8 cellular contexts compared by ENCODE assay signal in genomic region chr6:46015119-46015968, GRCh38. TPM values are rescaled to one million over a fixed set of nuclear protein-coding genes. Genes with fewer than 3 reads are reported as not detected.
DNase-seq lines count a peak whose midpoint lies in the region; ATAC-seq, FAIRE-seq and TF ChIP-seq lines count a peak whose summit lies in the region.

Gene CLIC5 (minus strand): TSS chr6:46015860. CDS start chr6:46015542, 318 bp downstream.

- peaks cover 54% of the 10 kb centered on the region for H3K4me1 Mint-ChIP-seq in activated CD4-positive, alpha-beta memory T cell treated with anti-CD3 and anti-CD28 coated beads, Interleukin-2, amount 10 ng/mL, durations not matched to agents 7 days and 5 days
- peaks cover 26 to 56% (median 53%) of the 10 kb centered on the region in 4 donors for H3K4me1 Mint-ChIP-seq in naive thymus-derived CD8-positive, alpha-beta T cell

- H3K79me1 ChIP-seq in IMR-90 (ENCODE audit: low read depth in 1 of 2, low read length in 2 of 2) = no peaks in the 10 kb centered on the region

- DNase-seq in IMR-90 = no peak
- peak; percentile 43 for DNase-seq in activated CD4-positive, alpha-beta memory T cell treated with anti-CD3 and anti-CD28 coated beads, Interleukin-2, amount 10 ng/mL, durations not matched to agents 7 days and 5 days
- DNase-seq in endothelial cell of umbilical vein (ENCODE audit: low read depth, low spot score) = no peak
- DNase-seq in naive thymus-derived CD8-positive, alpha-beta T cell = peak in 5 of 10 donors; percentile 25 to 36 (median 30)
- DNase-seq in hepatic stellate cell (ENCODE audit: low spot score) = no peak
- DNase-seq in NCI-H2107 (lab: John Stamatoyannopoulos, UW) = no peak
- no peak for DNase-seq in RKO (ENCODE audit: low spot score)

- no peak within 1 kb of the TSS for H4K8ac ChIP-seq in IMR-90 (ENCODE audit: low read depth in 2 of 2, low read length in 2 of 2)

- H3K9me3 ChIP-seq in IMR-90 (ENCODE audit: control insufficient read depth, insufficient read depth, low read length) (no peaks in the 10 kb centered on the region), endothelial cell of umbilical vein (replicated peaks; ENCODE audit: control insufficient read depth, insufficient read depth, low read length) (no peaks in the 10 kb centered on the region)

- no peak within 1 kb of the TSS for H2BK15ac ChIP-seq in IMR-90 (ENCODE audit: low read depth, low read length)

- no peaks in the 10 kb centered on the region for H3K79me2 ChIP-seq in endothelial cell of umbilical vein (ENCODE audit: control insufficient read depth, insufficient read depth, low read length)

- H2AK5ac ChIP-seq in IMR-90 (ENCODE audit: low read depth, low read length) = no peak within 1 kb of the TSS

- H3K4me2 ChIP-seq in IMR-90 (ENCODE audit: low read depth, low read length) (peak within 1 kb of the TSS; percentile 60; the same call in 1 of the 2 replicates), endothelial cell of umbilical vein (ENCODE audit: insufficient read depth, low read length) (peak within 1 kb of the TSS; percentile 21)

- no peak within 1 kb of the TSS for H2BK120ac ChIP-seq in IMR-90 (ENCODE audit: low read depth, low read length)

- no peak within 1 kb of the TSS for H2AK9ac ChIP-seq in IMR-90 (replicated peaks; ENCODE audit: low read depth, low read length, poor library complexity)

- BruUV-seq in IMR-90 (replicated peaks; lab: Mats Ljungman, UMichigan) = no TSS peak
- no TSS peak for BruUV-seq in endothelial cell of umbilical vein (replicated peaks; lab: Mats Ljungman, UMichigan)

- no peak within 1 kb of the TSS for H2BK20ac ChIP-seq in IMR-90 (ENCODE audit: low read depth, low read length)

- H4K20me1 ChIP-seq in IMR-90 (ENCODE audit: insufficient read depth, low read length) = no peaks in the 10 kb centered on the region
- H4K20me1 ChIP-seq in endothelial cell of umbilical vein (replicated peaks; ENCODE audit: control insufficient read depth, extremely low read depth, insufficient read depth, low read length) = no peaks in the 10 kb centered on the region

- no peak within 1 kb of the TSS for H3K18ac ChIP-seq in IMR-90 (ENCODE audit: low read depth, low read length)

- no peaks in the 10 kb centered on the region for H3K9me1 ChIP-seq in IMR-90 (ENCODE audit: insufficient read depth, low read length)
- no peaks in the 10 kb centered on the region for H3K9me1 ChIP-seq in endothelial cell of umbilical vein (replicated peaks; ENCODE audit: control insufficient read depth, extremely low read depth, insufficient read depth, low read length)

- FAIRE-seq in endothelial cell of umbilical vein (lab: Jason Lieb, UNC) = no peak

- H2AFZ ChIP-seq in IMR-90 (replicated peaks; ENCODE audit: low read length, poor library complexity) (no peak within 1 kb of the TSS), endothelial cell of umbilical vein (ENCODE audit: low read depth, low read length) (peak within 1 kb of the TSS; percentile 12)

- no peak for TF ChIP-seq RAD21 in IMR-90 (IDR thresholded peaks at IDR 0.05; ENCODE audit: low read length)

- TF ChIP-seq POLR2A in IMR-90 (IDR thresholded peaks at IDR 0.05; ENCODE audit: low read depth, low read length) = no peak
- no peak for TF ChIP-seq POLR2A in endothelial cell of umbilical vein (IDR thresholded peaks at IDR 0.05; ENCODE audit: low read depth, low read length)

- no peak within 1 kb of the TSS for H4K5ac ChIP-seq in IMR-90 (ENCODE audit: low read depth, low read length)

- dilution Hi-C loops in IMR-90 (cut with HindIII; ENCODE audit: low sequenced_read_pairs, unreplicated experiment) = no loop called here
- dilution Hi-C loops in endothelial cell of umbilical vein (cut with MboI; ENCODE audit: extremely low pct_ligation_motif_present, low sequenced_read_pairs) = no loop called here

- no peak within 1 kb of the TSS for H3K4ac ChIP-seq in IMR-90 (ENCODE audit: low read depth, low read length)

- H3K36me3 ChIP-seq in IMR-90 (ENCODE audit: control insufficient read depth, insufficient read depth, low read length) (no peaks in the 10 kb centered on the region), endothelial cell of umbilical vein (ENCODE audit: control insufficient read depth in 2 of 2, extremely low read depth in 1 of 2, insufficient read depth in 2 of 2, low read length in 2 of 2) (no peaks in the 10 kb centered on the region)

- ATAC-seq in IMR-90 (ENCODE audit: low read depth) (no peak), HG02852 (IDR thresholded peaks at IDR 0.05; ENCODE audit: unreplicated experiment) (no peak)
- ATAC-seq in naive thymus-derived CD8-positive, alpha-beta T cell = peak; percentile 41 to 50

- peak within 1 kb of the TSS; percentile 85 for H3K4me3 Mint-ChIP-seq in activated CD4-positive, alpha-beta memory T cell treated with anti-CD3 and anti-CD28 coated beads, Interleukin-2, amount 10 ng/mL, durations not matched to agents 7 days and 5 days
- peak within 1 kb of the TSS; percentile 75 to 94 (median 89) for H3K4me3 Mint-ChIP-seq in naive thymus-derived CD8-positive, alpha-beta T cell

- no peak within 1 kb of the TSS for H2BK5ac ChIP-seq in IMR-90 (ENCODE audit: low read depth, low read length, poor library complexity, severe bottlenecking)

- peaks cover 20% of the 10 kb centered on the region for H3K27me3 Mint-ChIP-seq in activated CD4-positive, alpha-beta memory T cell treated with anti-CD3 and anti-CD28 coated beads, Interleukin-2, amount 10 ng/mL, durations not matched to agents 7 days and 5 days
- H3K27me3 Mint-ChIP-seq in naive thymus-derived CD8-positive, alpha-beta T cell = peaks cover 4 to 28% (median 13%) of the 10 kb centered on the region in 5 donors

- H3K27me3 ChIP-seq in IMR-90 (ENCODE audit: control insufficient read depth, insufficient read depth, low read length) (peaks cover 34% of the 10 kb centered on the region), endothelial cell of umbilical vein (ENCODE audit: control insufficient read depth in 2 of 2, insufficient read depth in 2 of 2, low read length in 2 of 2) (peaks cover 33 to 52% of the 10 kb centered on the region in 2 experiments)

- CTCF ChIA-PET in IMR-90 (lab: Yijun Ruan, JAX) (no interaction called here), endothelial cell of umbilical vein (lab: Charles Lee) (no interaction called here)
- CTCF ChIA-PET in activated CD4-positive, alpha-beta memory T cell treated with anti-CD3 and anti-CD28 coated beads, Interleukin-2, amount 10 ng/mL, durations not matched to agents 7 days and 5 days (lab: Charles Lee) = interaction anchor here (1.2 kb wide), 1 partner anchor 85 kb away, joined by 3 read pairs; no protein-coding TSS in a partner anchor

- no peak within 1 kb of the TSS for H3K23ac ChIP-seq in IMR-90 (ENCODE audit: low read depth, low read length)

- TF ChIP-seq CTCF in IMR-90 (conservative IDR thresholded peaks at IDR 0.05; ENCODE audit: low read depth, low read length) (no peak), endothelial cell of umbilical vein (IDR thresholded peaks at IDR 0.05; ENCODE audit: extremely low read depth in 1 of 2, insufficient read depth in 1 of 2, low read depth in 1 of 2, low read length in 2 of 2) (no peak)

- 4% methylated on average over 26 of the region's 82 CpGs; no CpG with 5 or more reads in 1 of the 2 experiments for WGBS in IMR-90 (ENCODE audit: extremely low coverage in 2 of 2, insufficient read length in 1 of 2), 2 experiments

- intact Hi-C loops in IMR-90 (cut with micrococcal nuclease) (no loop called here), endothelial cell of umbilical vein (cut with micrococcal nuclease) (no loop called here)

- H3K56ac ChIP-seq in IMR-90 (ENCODE audit: extremely low read depth, insufficient read depth, low read length) = no peak within 1 kb of the TSS

- H3K27ac ChIP-seq in IMR-90 (ENCODE audit: insufficient read depth, low read length) (no peak within 1 kb of the TSS), endothelial cell of umbilical vein (ENCODE audit: insufficient read depth, low read depth, low read length) (no peak within 1 kb of the TSS)

- H3K36me3 Mint-ChIP-seq in activated CD4-positive, alpha-beta memory T cell treated with anti-CD3 and anti-CD28 coated beads, Interleukin-2, amount 10 ng/mL, durations not matched to agents 7 days and 5 days (ENCODE audit: low read depth) = peaks cover 6% of the 10 kb centered on the region
- H3K36me3 Mint-ChIP-seq in naive thymus-derived CD8-positive, alpha-beta T cell = no peaks in the 10 kb centered on the region

- no peak within 1 kb of the TSS for H3K4me3 ChIP-seq in IMR-90 (ENCODE audit: insufficient read depth, low read depth, low read length)
- H3K4me3 ChIP-seq in endothelial cell of umbilical vein (replicated peaks in 1 of 3; ENCODE audit: insufficient read depth in 1 of 3, low read depth in 1 of 3, low read length in 3 of 3) = no peak within 1 kb of the TSS

- POLR2A ChIA-PET in IMR-90 (lab: Charles Lee; ENCODE audit: unreplicated experiment) (no interaction called here), endothelial cell of umbilical vein (lab: Charles Lee) (no interaction called here)
- POLR2A ChIA-PET in activated CD4-positive, alpha-beta memory T cell treated with anti-CD3 and anti-CD28 coated beads, Interleukin-2, amount 10 ng/mL, durations not matched to agents 7 days and 5 days (lab: Charles Lee) = interaction anchor here (1.4 to 2.3 kb wide), 3 partner anchors 25 to 307 kb away, joined by 3 to 7 read pairs (median 5); no protein-coding TSS in a partner anchor
- POLR2A ChIA-PET in naive thymus-derived CD8-positive, alpha-beta T cell (lab: Charles Lee) = no interaction called here

- H3K4me1 ChIP-seq in IMR-90 (ENCODE audit: control insufficient read depth, insufficient read depth, low read length) = peaks cover 5% of the 10 kb centered on the region; the same call in 1 of the 2 replicates
- peaks cover 13% of the 10 kb centered on the region for H3K4me1 ChIP-seq in endothelial cell of umbilical vein (ENCODE audit: control insufficient read depth, extremely low read depth, insufficient read depth, low read length)

- H3K9me3 Mint-ChIP-seq in activated CD4-positive, alpha-beta memory T cell treated with anti-CD3 and anti-CD28 coated beads, Interleukin-2, amount 10 ng/mL, durations not matched to agents 7 days and 5 days = peaks cover 3% of the 10 kb centered on the region
- peaks cover 0 to 3% (median 0%) of the 10 kb centered on the region in 9 donors for H3K9me3 Mint-ChIP-seq in naive thymus-derived CD8-positive, alpha-beta T cell

- H3K9ac ChIP-seq in IMR-90 (ENCODE audit: low read depth, low read length) (no peak within 1 kb of the TSS), endothelial cell of umbilical vein (replicated peaks; ENCODE audit: extremely low read depth, insufficient read depth, low read length) (no peak within 1 kb of the TSS)

- no peak within 1 kb of the TSS for H3K14ac ChIP-seq in IMR-90 (replicated peaks; ENCODE audit: low read depth, low read length)

- H4K91ac ChIP-seq in IMR-90 (ENCODE audit: insufficient read depth, low read depth, low read length) = no peak within 1 kb of the TSS

- H3K27ac Mint-ChIP-seq in activated CD4-positive, alpha-beta memory T cell treated with anti-CD3 and anti-CD28 coated beads, Interleukin-2, amount 10 ng/mL, durations not matched to agents 7 days and 5 days = peak within 1 kb of the TSS; percentile 66
- peak within 1 kb of the TSS; percentile 42 to 96 (median 92) for H3K27ac Mint-ChIP-seq in naive thymus-derived CD8-positive, alpha-beta T cell

- in situ Hi-C loops in IMR-90 (cut with MboI; ENCODE audit: low sequenced_read_pairs) = no loop called here

RNA-seq across cellular contexts. Expression of gene CLIC5, which starts in this region (rescaled TPM):
- total RNA-seq in IMR-90 (2012; rRNA removed) (not detected in 2 replicates), endothelial cell of umbilical vein (0.07 and 0.14 TPM in 2 replicates)
- polyA plus RNA-seq in IMR-90 (2012; rRNA removed) (not detected in 2 replicates), endothelial cell of umbilical vein (not detected in 2 replicates)
- polyA plus RNA-seq in IMR-90 (2012; cell fraction: cytosol; rRNA removed) = not detected in 2 replicates
- polyA plus RNA-seq in IMR-90 (2012; cell fraction: nucleus; rRNA removed; ENCODE audit: low replicate concordance) = not detected in 2 replicates
- total RNA-seq in activated CD4-positive, alpha-beta memory T cell treated with anti-CD3 and anti-CD28 coated beads, Interleukin-2, amount 10 ng/mL, durations not matched to agents 7 days and 5 days = 1 to 10 TPM; 7.4 to 8.4 TPM
- not detected in 2 replicates for polyA plus RNA-seq in endothelial cell of umbilical vein (2011; cell fraction: cytosol; rRNA removed)
- 0.03 TPM in 1 of 2 replicates, not detected in the other for polyA plus RNA-seq in endothelial cell of umbilical vein (2011; cell fraction: nucleus; rRNA removed)
- not detected in 2 replicates for polyA plus RNA-seq in endothelial cell of umbilical vein (2012)
- polyA minus RNA-seq in endothelial cell of umbilical vein = not detected in 2 replicates
- polyA minus RNA-seq in endothelial cell of umbilical vein (2011; cell fraction: cytosol; rRNA and poly(A)+ RNA removed) = 0.31 TPM
- not detected in 2 replicates for polyA minus RNA-seq in endothelial cell of umbilical vein (2011; cell fraction: nucleus; rRNA and poly(A)+ RNA removed)
- total RNA-seq in naive thymus-derived CD8-positive, alpha-beta T cell = 1 to 10 TPM; 1.9 to 2.3 TPM
- polyA plus RNA-seq in naive thymus-derived CD8-positive, alpha-beta T cell = under 1 TPM; 0.06 to 0.42 (median 0.29) TPM

Comparison
In these comparisons a context has a peak if more than half of its experiments do, and no peak if none do; other contexts are left out.
1. ATAC-seq: peak in naive thymus-derived CD8-positive, alpha-beta T cell (2 of 2); none in IMR-90 (single experiment) and HG02852 (single experiment).